In genomic region chr3:119279844-119280243, GRCh38 we compare ENCODE assay signal across 19 cellular contexts. TPM values are rescaled to one million over a fixed set of nuclear protein-coding genes. Genes with fewer than 3 reads are reported as not detected.
A peak's percentile ranks its signal among the peaks of the same experiment; 100 is the strongest.
DNase-seq lines count a peak whose midpoint lies in the region; ATAC-seq, FAIRE-seq and TF ChIP-seq lines count a peak whose summit lies in the region.
"Had no signal": no experiment of that assay in that cellular context is flagged by ENCODE, and none has a peak within 500 bp of the region (broad histone marks: within the 10 kb centered on the region; RNA-seq: fewer than 3 reads in every experiment).

No MANE protein-coding gene starts in this region.

- peak overlapping the region; percentile 33 for H2BK12ac ChIP-seq in neuronal stem cell (ENCODE audit: low read length)

- H3K9me3 Mint-ChIP-seq in astrocyte (ENCODE audit: unreplicated experiment): peaks cover 10% of the 10 kb centered on the region

- no CpG with 5 or more reads among the region's 3 CpGs for WGBS in neuronal stem cell (ENCODE audit: extremely low coverage in 2 of 2, insufficient read length in 2 of 2, insufficient replicate concordance in 1 of 2), 2 donors
- WGBS in thyroid gland, 2 donors: 64 to 81% methylated on average over 3 of the region's 3 CpGs

- no peak for TF ChIP-seq CTCF in astrocyte (IDR thresholded peaks at IDR 0.05; ENCODE audit: insufficient read depth, low read depth, low read length)
- no peak for TF ChIP-seq CTCF in thyroid gland (IDR thresholded peaks at IDR 0.05)
- no peak for TF ChIP-seq CTCF in colonic mucosa (IDR thresholded peaks at IDR 0.05)

- no peak overlapping the region for H2AK5ac ChIP-seq in neuronal stem cell (ENCODE audit: low read depth, low read length)

- peak overlapping the region; percentile 50 for H2AFZ ChIP-seq in astrocyte (ENCODE audit: low read depth, low read length)
- peak overlapping the region; percentile 93 for H2AFZ ChIP-seq in neuronal stem cell (ENCODE audit: low read length)

- H3K18ac ChIP-seq in neuronal stem cell (ENCODE audit: low read length): peak overlapping the region; percentile 87

- peak overlapping the region; percentile 2 for H2BK120ac ChIP-seq in neuronal stem cell (ENCODE audit: low read depth, low read length)

- H3K9me3 ChIP-seq in astrocyte (ENCODE audit: insufficient read depth, low read depth, low read length): peaks cover 9% of the 10 kb centered on the region
- H3K9me3 ChIP-seq in neuronal stem cell (replicated peaks in 1 of 2; ENCODE audit: control insufficient read depth in 2 of 2, insufficient read depth in 1 of 2, low read depth in 1 of 2, low read length in 2 of 2): peaks cover 2 to 14% of the 10 kb centered on the region in 2 donors
- H3K9me3 ChIP-seq in thyroid gland: no peaks in the 10 kb centered on the region
- no peaks in the 10 kb centered on the region for H3K9me3 ChIP-seq in colonic mucosa

- no peak overlapping the region for H3K4me3 Mint-ChIP-seq in astrocyte (ENCODE audit: unreplicated experiment)
- H3K4me3 Mint-ChIP-seq: activated naive CD8-positive, alpha-beta T cell; activated T-cell treated with anti-CD3 and anti-CD28 coated beads, Interleukin-2, amount 50 U/mL, for 24 hours had no signal

- H3K27me3 ChIP-seq in astrocyte (ENCODE audit: insufficient read depth, low read length): no peaks in the 10 kb centered on the region
- no peaks in the 10 kb centered on the region for H3K27me3 ChIP-seq in neuronal stem cell (ENCODE audit: control insufficient read depth in 3 of 3, insufficient read depth in 3 of 3, low read depth in 1 of 3, low read length in 3 of 3)
- H3K27me3 ChIP-seq in thyroid gland: no peaks in the 10 kb centered on the region
- H3K27me3 ChIP-seq in colonic mucosa: no peaks in the 10 kb centered on the region

- H3K36me3 Mint-ChIP-seq in astrocyte (ENCODE audit: low read depth, unreplicated experiment): peaks cover 5% of the 10 kb centered on the region

- ATAC-seq in left ventricle myocardium superior (peak; percentile 50), HG02798 (IDR thresholded peaks at IDR 0.05; ENCODE audit: poor library complexity, unreplicated experiment) (no peak)

- no peak overlapping the region for H3K23ac ChIP-seq in neuronal stem cell (ENCODE audit: low read depth, low read length, poor library complexity)

- H3K27me3 Mint-ChIP-seq in astrocyte (ENCODE audit: low read depth, unreplicated experiment): no peaks in the 10 kb centered on the region
- H3K27me3 Mint-ChIP-seq: activated naive CD8-positive, alpha-beta T cell; activated T-cell treated with anti-CD3 and anti-CD28 coated beads, Interleukin-2, amount 50 U/mL, for 24 hours had no signal

- no peak for DNase-seq in astrocyte (ENCODE audit: low read depth)
- DNase-seq in left ventricle myocardium superior: no peak
- no peak for DNase-seq in neuronal stem cell (ENCODE audit: low spot score)
- no peak for DNase-seq in thyroid gland
- no peak for DNase-seq in NCI-H345 treated with DMSO at 0.1 percent for 48 hours (lab: John Stamatoyannopoulos, UW; ENCODE audit: unreplicated experiment)
- DNase-seq in activated T-cell treated with anti-CD3 and anti-CD28 coated beads, Interleukin-2, amount 50 U/mL, for 1 hour: no peak
- DNase-seq in colonic mucosa: no peak
- DNase-seq: activated CD4-positive, alpha-beta T cell treated with anti-CD3 and anti-CD28 coated beads, Interleukin-2, amount 50 U/mL, for 4 hours; activated T-cell treated with anti-CD3 and anti-CD28 coated beads, Interleukin-2, amount 50 U/mL, for 24 hours; effector CD4-positive, alpha-beta T cell; mucosa of descending colon; NCI-H1436 treated with DMSO at 0.1 percent for 48 hours; NCI-H226; NK-92 treated with Interleukin-12 subunit alpha and Interleukin-12 subunit beta, amount 100 ng/mL, for 24 hours; RPMI8226 had no signal

- no peak for FAIRE-seq in astrocyte (lab: Jason Lieb, UNC)
- FAIRE-seq: bronchial epithelial cell, keratinocyte had no signal

- TF ChIP-seq POLR2A in thyroid gland (IDR thresholded peaks at IDR 0.05): no peak

- H3K79me2 ChIP-seq in astrocyte (ENCODE audit: insufficient read depth, low read length): no peaks in the 10 kb centered on the region

- intact Hi-C loops in left ventricle myocardium superior (cut with micrococcal nuclease): loop anchor here (5.0 to 10.0 kb wide), 3 partner anchors 55 to 405 kb away; no protein-coding TSS in a partner anchor
- intact Hi-C loops in thyroid gland (cut with DNase I): loop anchor here (10.0 kb wide), 3 partner anchors 75 to 185 kb away; partner anchors contain the start of genes POGLUT1 and TMEM39A
- intact Hi-C loops in colonic mucosa (cut with DNase I): loop anchor here (10.0 kb wide), 1 partner anchor 405 kb away; no protein-coding TSS in a partner anchor

- H4K20me1 ChIP-seq in astrocyte (ENCODE audit: insufficient read depth, low read length): no peaks in the 10 kb centered on the region

- peaks cover 8% of the 10 kb centered on the region for H3K4me1 Mint-ChIP-seq in astrocyte (ENCODE audit: low read depth, unreplicated experiment)

- H3K4me2 ChIP-seq in astrocyte (ENCODE audit: low read length) (no peak overlapping the region), neuronal stem cell (ENCODE audit: insufficient read depth, low read length, poor library complexity, severe bottlenecking) (no peak overlapping the region)

- H4K91ac ChIP-seq in neuronal stem cell (ENCODE audit: low read depth, low read length, poor library complexity): no peak overlapping the region

- no peak overlapping the region for H4K8ac ChIP-seq in neuronal stem cell (ENCODE audit: low read depth, low read length)

- H3K79me1 ChIP-seq in neuronal stem cell (ENCODE audit: low read depth, low read length): no peaks in the 10 kb centered on the region

- H3K27ac Mint-ChIP-seq in astrocyte (ENCODE audit: unreplicated experiment): no peak overlapping the region
- H3K27ac Mint-ChIP-seq: activated naive CD8-positive, alpha-beta T cell; activated T-cell treated with anti-CD3 and anti-CD28 coated beads, Interleukin-2, amount 50 U/mL, for 24 hours had no signal

- H3K4ac ChIP-seq in neuronal stem cell (ENCODE audit: low read length): no peak overlapping the region

- H3K27ac ChIP-seq in astrocyte (ENCODE audit: low read depth, low read length) (no peak overlapping the region), neuronal stem cell (replicated peaks; ENCODE audit: low read length) (peak overlapping the region; percentile 71), thyroid gland (peak overlapping the region; percentile 31 to 45 (median 43)), colonic mucosa (no peak overlapping the region)

- no peak overlapping the region for H3K14ac ChIP-seq in neuronal stem cell (ENCODE audit: low read length)

- H3K4me3 ChIP-seq in astrocyte (ENCODE audit: insufficient read depth, low read depth, low read length) (no peak overlapping the region), neuronal stem cell (ENCODE audit: low read length in 2 of 2) (no peak overlapping the region), thyroid gland (replicated peaks in 1 of 3) (no peak overlapping the region), colonic mucosa (no peak overlapping the region)
- H3K4me3 ChIP-seq: mucosa of descending colon had no signal

- H3K36me3 ChIP-seq in astrocyte (ENCODE audit: insufficient read depth, low read length) (no peaks in the 10 kb centered on the region), neuronal stem cell (replicated peaks in 1 of 2; ENCODE audit: control insufficient read depth in 2 of 2, insufficient read depth in 2 of 2, low read length in 2 of 2) (no peaks in the 10 kb centered on the region), thyroid gland (no peaks in the 10 kb centered on the region), colonic mucosa (no peaks in the 10 kb centered on the region)

- H3K4me1 ChIP-seq in astrocyte (ENCODE audit: insufficient read depth, low read length) (no peaks in the 10 kb centered on the region), neuronal stem cell (ENCODE audit: control insufficient read depth in 2 of 2, insufficient read depth in 1 of 2, low read depth in 1 of 2, low read length in 2 of 2) (peaks cover 10 to 11% of the 10 kb centered on the region in 2 donors), thyroid gland (peaks cover 4 to 6% of the 10 kb centered on the region in 2 donors), colonic mucosa (no peaks in the 10 kb centered on the region)

- no peak overlapping the region for H2BK15ac ChIP-seq in neuronal stem cell (ENCODE audit: low read length)

- H2BK5ac ChIP-seq in neuronal stem cell (ENCODE audit: low read length): peak overlapping the region; percentile 67

- H3K9ac ChIP-seq in astrocyte (ENCODE audit: low read length) (no peak overlapping the region), neuronal stem cell (ENCODE audit: low read depth, low read length, poor library complexity) (no peak overlapping the region), colonic mucosa (ENCODE audit: low read depth in 2 of 2, low read length in 2 of 2) (no peak overlapping the region)

RNA-seq across cellular contexts. Expression of gene ARHGAP31, which starts 14.3 kb away (rescaled TPM):
- total RNA-seq in astrocyte (48.1 and 58.8 TPM in 2 replicates), left ventricle myocardium superior (41.7 TPM), thyroid gland (10 to 100 TPM; 40.0 to 78.9 (median 55.0) TPM), colonic mucosa (1 to 10 TPM; 6.5 to 8.9 TPM)
- 0.50 TPM for polyA plus RNA-seq in neuronal stem cell (2013, experiment 1 of 2)
- 0.43 TPM for polyA plus RNA-seq in neuronal stem cell (2013, experiment 2 of 2)

RNA-seq across cellular contexts. Expression of gene B4GALT4, which starts 39.2 kb away (rescaled TPM):
- total RNA-seq in astrocyte (36.7 and 45.4 TPM in 2 replicates), left ventricle myocardium superior (11.8 TPM), thyroid gland (10 to 100 TPM; 18.8 to 23.5 (median 21.3) TPM), colonic mucosa (10 to 100 TPM; 43.1 to 54.5 TPM)
- 23.4 TPM for polyA plus RNA-seq in neuronal stem cell (2013, experiment 1 of 2)
- 23.4 TPM for polyA plus RNA-seq in neuronal stem cell (2013, experiment 2 of 2)

Comparison
In these comparisons a context has a peak if more than half of its experiments do, and no peak if none do; other contexts are left out.
1. H3K27ac ChIP-seq: peak in neuronal stem cell (single experiment) and thyroid gland (3 of 3); none in astrocyte (single experiment) and colonic mucosa (single experiment).